ENCODE assay signal across 19 cellular contexts in the genomic region with DNA sequence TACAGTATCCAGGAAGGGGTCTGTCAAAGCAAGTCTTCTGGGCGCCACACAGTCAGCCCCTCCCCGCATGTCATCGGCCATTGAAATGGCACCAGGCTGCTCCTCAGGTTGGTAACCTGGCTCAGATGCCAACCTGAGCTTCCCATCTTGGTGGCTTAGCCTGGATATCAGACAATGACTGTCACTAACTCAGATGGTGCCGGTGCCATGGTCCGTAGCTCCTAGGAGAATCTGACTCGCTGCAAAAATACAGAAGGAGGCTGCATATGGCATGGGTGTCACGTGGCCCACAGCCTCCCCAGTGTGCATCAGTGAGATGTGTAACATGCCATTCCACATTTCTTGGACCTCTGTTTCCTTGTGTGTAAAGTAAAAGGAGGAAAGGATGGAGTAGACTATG. TPM values are rescaled to one million over a fixed set of nuclear protein-coding genes. Genes with fewer than 3 reads are reported as not detected.
DNase-seq lines count a peak whose midpoint lies in the region; ATAC-seq, FAIRE-seq and TF ChIP-seq lines count a peak whose summit lies in the region.
"Had no signal": no experiment of that assay in that cellular context is flagged by ENCODE, and none has a peak within 500 bp of the region (broad histone marks: within the 10 kb centered on the region; RNA-seq: fewer than 3 reads in every experiment).

No MANE protein-coding gene starts in this region.

- 94% methylated on average over 7 of the region's 7 CpGs; no CpG with 5 or more reads in 1 of the 2 donors for WGBS in transverse colon (ENCODE audit: low coverage in 1 of 2), 2 donors

- no peaks in the 10 kb centered on the region for H3K79me2 ChIP-seq in DOHH2 (ENCODE audit: control insufficient read depth, low read length)

- no peaks in the 10 kb centered on the region for H3K9me2 ChIP-seq in DOHH2 (replicated peaks; ENCODE audit: control insufficient read depth, low read length)

- in situ Hi-C loops in transverse colon (cut with MboI; ENCODE audit: low pct_ligation_motif_present in 1 of 4, low pct_unique_long_range_greater_than_20kb in 1 of 4, low sequenced_read_pairs in 3 of 4), result no loop called here

- TF ChIP-seq CTCF in DOHH2 (IDR thresholded peaks at IDR 0.05; ENCODE audit: low read depth, low read length, poor library complexity, severe bottlenecking) (no peak), bronchial epithelial cell (IDR thresholded peaks at IDR 0.05; ENCODE audit: insufficient read depth, low read length, severe bottlenecking) (no peak), transverse colon (IDR thresholded peaks at IDR 0.05) (no peak)

- peak overlapping the region; percentile 52; the same call in 1 of the 2 replicates for H3K4me2 ChIP-seq in DOHH2 (ENCODE audit: low read length)

- no peaks in the 10 kb centered on the region for H3K9me3 ChIP-seq in DOHH2 (ENCODE audit: control insufficient read depth, insufficient read depth, low read length)
- H3K9me3 ChIP-seq in subcutaneous abdominal adipose tissue (ENCODE audit: control insufficient read depth in 5 of 5, low read length in 5 of 5), result no peaks in the 10 kb centered on the region
- H3K9me3 ChIP-seq in transverse colon, result no peaks in the 10 kb centered on the region
- H3K9me3 ChIP-seq: BE2C, HAP-1 had no signal

- FAIRE-seq in bronchial epithelial cell (lab: Jason Lieb, UNC), result peak; percentile 43
- FAIRE-seq: A204.1, G401.6, GM12892, GM18507 had no signal

- H3K4me3 ChIP-seq in DOHH2 (ENCODE audit: low read length) (0 out of 2 replicates have a peak overlapping the region, but pooled peaks have one; percentile 15), bronchial epithelial cell (ENCODE audit: low read depth, low read length) (no peak overlapping the region), subcutaneous abdominal adipose tissue (ENCODE audit: low read depth in 1 of 5, low read length in 5 of 5) (peak overlapping the region in 4 of 5 donors; percentile 4 to 74 (median 30)), transverse colon (no peak overlapping the region)
- H3K4me3 ChIP-seq: GM23248, HAP-1 had no signal

- H3K27me3 ChIP-seq in DOHH2 (ENCODE audit: control insufficient read depth, low read length) (no peaks in the 10 kb centered on the region), bronchial epithelial cell (ENCODE audit: control insufficient read depth, insufficient read depth, low read length) (no peaks in the 10 kb centered on the region), subcutaneous abdominal adipose tissue (ENCODE audit: control insufficient read depth in 5 of 5, insufficient read depth in 4 of 5, low read length in 5 of 5) (no peaks in the 10 kb centered on the region), transverse colon (no peaks in the 10 kb centered on the region)
- H3K27me3 ChIP-seq: BE2C had no signal

- TF ChIP-seq POLR2A in transverse colon (IDR thresholded peaks at IDR 0.05), result no peak

- peaks cover 17% of the 10 kb centered on the region for H3K4me1 ChIP-seq in DOHH2 (ENCODE audit: control insufficient read depth, low read length)
- peaks cover 0 to 55% (median 14%) of the 10 kb centered on the region in 5 donors for H3K4me1 ChIP-seq in subcutaneous abdominal adipose tissue (ENCODE audit: control insufficient read depth in 5 of 5, insufficient read depth in 5 of 5, low read length in 5 of 5)
- H3K4me1 ChIP-seq in transverse colon, result peaks cover 0 to 20% (median 12%) of the 10 kb centered on the region in 4 donors
- H3K4me1 ChIP-seq: BE2C, HAP-1 had no signal

- H3K36me3 ChIP-seq in DOHH2 (ENCODE audit: control insufficient read depth, low read length) (no peaks in the 10 kb centered on the region), bronchial epithelial cell (ENCODE audit: control insufficient read depth, insufficient read depth, low read length) (no peaks in the 10 kb centered on the region), subcutaneous abdominal adipose tissue (ENCODE audit: control insufficient read depth in 5 of 5, insufficient read depth in 5 of 5, low read length in 5 of 5) (peaks cover 0 to 2% (median 0%) of the 10 kb centered on the region in 5 donors), transverse colon (no peaks in the 10 kb centered on the region)
- H3K36me3 ChIP-seq: BE2C, HAP-1 had no signal

- H4K20me1 ChIP-seq in DOHH2 (ENCODE audit: control insufficient read depth, insufficient read depth, low read depth, low read length), result no peaks in the 10 kb centered on the region

- DNase-seq in bronchial epithelial cell (ENCODE audit: low read depth), result no peak
- no peak for DNase-seq in transverse colon
- DNase-seq: ACHN; BE2C; CD4-positive, alpha-beta memory T cell; DND-41; GM23248 had no signal

- H3K27ac ChIP-seq in DOHH2 (ENCODE audit: low read depth, low read length) (no peak overlapping the region), subcutaneous abdominal adipose tissue (ENCODE audit: low read depth, low read length) (no peak overlapping the region), transverse colon (no peak overlapping the region)
- H3K27ac ChIP-seq: C4-2B, GM23248, HL-60 had no signal

- H3K9ac ChIP-seq in subcutaneous abdominal adipose tissue (ENCODE audit: low read length in 5 of 5), result peak overlapping the region in 1 of 5 donors; percentile 5
- H3K9ac ChIP-seq: GM23248 had no signal

- no peak for ATAC-seq in HG02852 (IDR thresholded peaks at IDR 0.05; ENCODE audit: unreplicated experiment)
- ATAC-seq in HG02798 (IDR thresholded peaks at IDR 0.05; ENCODE audit: poor library complexity, unreplicated experiment), result no peak

- intact Hi-C loops in transverse colon (cut with DNase I; ENCODE audit: low total_unique reads), result no loop called here

- no peak for TF ChIP-seq EP300 in transverse colon (IDR thresholded peaks at IDR 0.05; ENCODE audit: low read depth)

- no peaks in the 10 kb centered on the region for H3F3A ChIP-seq in DOHH2 (ENCODE audit: control insufficient read depth, insufficient read depth)

RNA-seq across cellular contexts. Expression of gene NOSTRIN, which starts 3.2 kb away (rescaled TPM):
- total RNA-seq in bronchial epithelial cell, result 0.26 and 0.64 TPM in 2 replicates
- 10 to 100 TPM; 40.0 to 91.6 (median 47.9) TPM for total RNA-seq in transverse colon
- total RNA-seq: CD4-positive, alpha-beta memory T cell; HT1080 had no signal

Comparison
In these comparisons a context has a peak if more than half of its experiments do, and no peak if none do; other contexts are left out.
1. H3K4me3 ChIP-seq: peak in DOHH2 (single experiment) and subcutaneous abdominal adipose tissue (4 of 5); none in bronchial epithelial cell (single experiment) and transverse colon (0 of 4).
2. RNA of gene NOSTRIN, which starts 3.2 kb away (total RNA-seq): 40.0 to 91.6 TPM in transverse colon; 0.26 to 0.64 TPM in bronchial epithelial cell; every median in the first group is over 10 times any median in the second.